In genomic region chr7:66763633-66764348, GRCh38 we compare ENCODE assay signal across 7 cellular contexts. TPM values are rescaled to one million over a fixed set of nuclear protein-coding genes. Genes with fewer than 3 reads are reported as not detected.
DNase-seq lines count a peak whose midpoint lies in the region; ATAC-seq, FAIRE-seq and TF ChIP-seq lines count a peak whose summit lies in the region.
"Not testable (repeated sequence)": the region's sequence is repeated elsewhere in the genome, so short reads cannot be mapped to it uniquely, and the experiment has no call there.

No MANE protein-coding gene starts in this region.

- not testable (repeated sequence) for H3K4me2 ChIP-seq in mammary epithelial cell (ENCODE audit: insufficient read depth, low read depth, low read length)

- H3K27ac ChIP-seq in mammary epithelial cell (ENCODE audit: insufficient read depth, low read depth, low read length) = not testable (repeated sequence)

- peak; percentile 74 for ATAC-seq in activated T-helper 17 cell treated with anti-CD3 and anti-CD28 coated beads, Interleukin-2, amount 50 U/mL, for 72 hours (replicated peaks)
- ATAC-seq in natural killer cell treated with Interleukin-12 subunit alpha and Interleukin-12 subunit beta and Interleukin-15 and Interleukin-18, amount 100 ng/mL, for 72 hours = peak in 1 of 2 donors; percentile 38

- H3K36me3 Mint-ChIP-seq in activated T-helper 17 cell treated with anti-CD3 and anti-CD28 coated beads, Interleukin-2, amount 50 U/mL, for 72 hours (ENCODE audit: low read depth); natural killer cell treated with Interleukin-12 subunit alpha and Interleukin-12 subunit beta and Interleukin-15 and Interleukin-18, amount 100 ng/mL, for 72 hours: not testable (repeated sequence)

- not testable (repeated sequence) for BruUV-seq in mammary epithelial cell (replicated peaks; lab: Mats Ljungman, UMichigan)

- not testable (repeated sequence) for H3K9ac ChIP-seq in mammary epithelial cell (ENCODE audit: insufficient read depth, low read length)

- DNase-seq in EH (ENCODE audit: low read depth) = peak; percentile 91
- DNase-seq in HT1080 (ENCODE audit: low read depth) = peak; percentile 57
- DNase-seq in RCC 7860 (ENCODE audit: low spot score) = peak; percentile 63
- DNase-seq in mammary epithelial cell = peak; percentile 14
- peak; percentile 95 for DNase-seq in fibroblast of peridontal ligament (ENCODE audit: extremely low read depth)
- DNase-seq in natural killer cell treated with Interleukin-12 subunit alpha and Interleukin-12 subunit beta and Interleukin-15 and Interleukin-18, amount 100 ng/mL, for 72 hours (ENCODE audit: low spot score) = not testable (repeated sequence)

- H3K79me2 ChIP-seq in mammary epithelial cell (ENCODE audit: insufficient read depth, low read length) = peaks cover 92% of the 10 kb centered on the region

- H3K4me3 Mint-ChIP-seq in activated T-helper 17 cell treated with anti-CD3 and anti-CD28 coated beads, Interleukin-2, amount 50 U/mL, for 72 hours = peak overlapping the region; percentile 17
- H3K4me3 Mint-ChIP-seq in natural killer cell treated with Interleukin-12 subunit alpha and Interleukin-12 subunit beta and Interleukin-15 and Interleukin-18, amount 100 ng/mL, for 72 hours = peak overlapping the region; percentile 48

- H2AFZ ChIP-seq in mammary epithelial cell (ENCODE audit: low read depth, low read length) = not testable (repeated sequence)

- TF ChIP-seq CTCF in mammary epithelial cell (conservative IDR thresholded peaks at IDR 0.05 in 1 of 2, IDR thresholded peaks at IDR 0.05 in 1 of 2; ENCODE audit: extremely low read depth in 1 of 2, insufficient read depth in 1 of 2, low read depth in 1 of 2, low read length in 2 of 2) = not testable (repeated sequence)

- not testable (repeated sequence) for H4K20me1 ChIP-seq in mammary epithelial cell (ENCODE audit: insufficient read depth, low read length)

- not testable (repeated sequence) for H3K27me3 Mint-ChIP-seq in activated T-helper 17 cell treated with anti-CD3 and anti-CD28 coated beads, Interleukin-2, amount 50 U/mL, for 72 hours; natural killer cell treated with Interleukin-12 subunit alpha and Interleukin-12 subunit beta and Interleukin-15 and Interleukin-18, amount 100 ng/mL, for 72 hours

- peaks cover 29% of the 10 kb centered on the region for H3K4me1 Mint-ChIP-seq in activated T-helper 17 cell treated with anti-CD3 and anti-CD28 coated beads, Interleukin-2, amount 50 U/mL, for 72 hours
- H3K4me1 Mint-ChIP-seq in natural killer cell treated with Interleukin-12 subunit alpha and Interleukin-12 subunit beta and Interleukin-15 and Interleukin-18, amount 100 ng/mL, for 72 hours (ENCODE audit: low read depth in 2 of 2) = peaks cover 52 to 58% of the 10 kb centered on the region in 2 donors

- dilution Hi-C loops in mammary epithelial cell (cut with HindIII; ENCODE audit: low sequenced_read_pairs) = not testable (repeated sequence)

- intact Hi-C loops in mammary epithelial cell (cut with micrococcal nuclease) = not testable (repeated sequence)

- CTCF ChIA-PET in mammary epithelial cell (lab: Charles Lee; ENCODE audit: low non-redundant PET) = not testable (repeated sequence)

- WGBS in mammary epithelial cell (ENCODE audit: low coverage, missing lambda C conversion rate) = 66% methylated on average over 3 of the region's 3 CpGs

- not testable (repeated sequence) for H3K9me3 Mint-ChIP-seq in activated T-helper 17 cell treated with anti-CD3 and anti-CD28 coated beads, Interleukin-2, amount 50 U/mL, for 72 hours; natural killer cell treated with Interleukin-12 subunit alpha and Interleukin-12 subunit beta and Interleukin-15 and Interleukin-18, amount 100 ng/mL, for 72 hours

- not testable (repeated sequence) for H3K27me3 ChIP-seq in mammary epithelial cell (ENCODE audit: insufficient read depth, low read length)

- in situ Hi-C loops in mammary epithelial cell (cut with MboI; ENCODE audit: low sequenced_read_pairs in 2 of 2) = not testable (repeated sequence)

- not testable (repeated sequence) for H3K4me1 ChIP-seq in mammary epithelial cell (ENCODE audit: insufficient read depth, low read length)

- not testable (repeated sequence) for H3K36me3 ChIP-seq in mammary epithelial cell (ENCODE audit: insufficient read depth, low read length)

- not testable (repeated sequence) for H3K9me3 ChIP-seq in mammary epithelial cell (replicated peaks; ENCODE audit: insufficient read depth, low read length)

- peak overlapping the region; percentile 76 for H3K27ac Mint-ChIP-seq in activated T-helper 17 cell treated with anti-CD3 and anti-CD28 coated beads, Interleukin-2, amount 50 U/mL, for 72 hours
- peak overlapping the region; percentile 62 to 69 for H3K27ac Mint-ChIP-seq in natural killer cell treated with Interleukin-12 subunit alpha and Interleukin-12 subunit beta and Interleukin-15 and Interleukin-18, amount 100 ng/mL, for 72 hours

- FAIRE-seq in RCC 7860 (lab: Jason Lieb, UNC) = peak; percentile 83

- H3K4me3 ChIP-seq in mammary epithelial cell (replicated peaks in 1 of 3; ENCODE audit: insufficient read depth in 1 of 3, low read depth in 2 of 3, low read length in 3 of 3) = not testable (repeated sequence)

RNA-seq across cellular contexts. Expression of gene RABGEF1, which starts 23.3 kb away (rescaled TPM):
- total RNA-seq in HT1080 (2014; rRNA removed; shearing (Covaris generic)) = 25.6 and 34.3 TPM in 2 replicates
- 21.7 and 30.4 TPM in 2 replicates for polyA plus RNA-seq in HT1080 (2015; cell fraction: cytosol; rRNA removed)
- polyA plus RNA-seq in HT1080 (2015; cell fraction: nucleus; rRNA removed) = 29.8 and 30.6 TPM in 2 replicates
- 10 to 100 TPM; 24.5 to 37.4 TPM for total RNA-seq in activated T-helper 17 cell treated with anti-CD3 and anti-CD28 coated beads, Interleukin-2, amount 50 U/mL, for 72 hours
- total RNA-seq in mammary epithelial cell = 10 to 100 TPM; 49.8 to 58.7 TPM
- polyA plus RNA-seq in mammary epithelial cell = 36.5 TPM
- polyA minus RNA-seq in mammary epithelial cell = 89.7 TPM
- 10 to 100 TPM; 33.2 to 44.8 TPM for total RNA-seq in natural killer cell treated with Interleukin-12 subunit alpha and Interleukin-12 subunit beta and Interleukin-15 and Interleukin-18, amount 100 ng/mL, for 72 hours
